Comparison of ENCODE assay signal across 9 cellular contexts in genomic region chr11:73217810-73218105, GRCh38. TPM values are rescaled to one million over a fixed set of nuclear protein-coding genes. Genes with fewer than 3 reads are reported as not detected.
A peak's percentile ranks its signal among the peaks of the same experiment; 100 is the strongest.
DNase-seq lines count a peak whose midpoint lies in the region; ATAC-seq and TF ChIP-seq lines count a peak whose summit lies in the region.
"Had no signal": no experiment of that assay in that cellular context is flagged by ENCODE, and none has a peak within 500 bp of the region (broad histone marks: within the 10 kb centered on the region; RNA-seq: fewer than 3 reads in every experiment).

No MANE protein-coding gene starts in this region.

- no peaks in the 10 kb centered on the region for H3K9me3 Mint-ChIP-seq in memory B cell

- H3K9me3 ChIP-seq in SK-N-SH (no peaks in the 10 kb centered on the region), thoracic aorta (no peaks in the 10 kb centered on the region)

- no peaks in the 10 kb centered on the region for H3K79me2 ChIP-seq in SK-N-SH (ENCODE audit: insufficient read depth)

- H3K36me3 Mint-ChIP-seq in memory B cell, result no peaks in the 10 kb centered on the region

- POLR2A ChIA-PET in SK-N-SH (lab: Yijun Ruan, JAX), result no interaction called here

- H3K36me3 ChIP-seq in SK-N-SH (replicated peaks in 1 of 2; ENCODE audit: control insufficient read depth in 1 of 2, insufficient read depth in 2 of 2, low read length in 1 of 2) (no peaks in the 10 kb centered on the region), thoracic aorta (no peaks in the 10 kb centered on the region)

- peaks cover 0 to 4% of the 10 kb centered on the region in 2 experiments; a peak in 1 of 4 replicates for H3K4me1 ChIP-seq in SK-N-SH (ENCODE audit: control insufficient read depth in 1 of 2, insufficient read depth in 2 of 2, low read depth in 1 of 2, low read length in 1 of 2)
- H3K4me1 ChIP-seq in thoracic aorta (ENCODE audit: control insufficient read depth in 1 of 2, low read depth in 2 of 2), result peaks cover 11 to 29% of the 10 kb centered on the region in 2 donors

- peaks cover 12% of the 10 kb centered on the region for H3K4me1 Mint-ChIP-seq in memory B cell

- no peaks in the 10 kb centered on the region for H4K20me1 ChIP-seq in SK-N-SH (ENCODE audit: insufficient read depth)

- ATAC-seq in SK-N-SH treated with all-trans-retinoic acid at 6 μM for 48 hours (no peak), memory B cell (ENCODE audit: low read depth) (no peak), thoracic aorta (ENCODE audit: insufficient number of reproducible peaks, low FRiP score, low read depth) (no peak), GM18868 (IDR thresholded peaks at IDR 0.05; ENCODE audit: unreplicated experiment) (no peak)

- H3F3A ChIP-seq in SK-N-SH (replicated peaks; ENCODE audit: insufficient read depth), result no peaks in the 10 kb centered on the region

- no peaks in the 10 kb centered on the region for H3K9me2 ChIP-seq in SK-N-SH

- WGBS in SK-N-SH (ENCODE audit: low lambda C conversion rate), result 78% methylated on average over 13 of the region's 14 CpGs

- peak overlapping the region; percentile 78 for H3K4me3 Mint-ChIP-seq in memory B cell

- H3K4me3 ChIP-seq in SK-N-SH (ENCODE audit: low read depth in 2 of 2, low read length in 1 of 2), result peak overlapping the region; percentile 44 to 51; a peak in 3 of 4 replicates
- peak overlapping the region; percentile 71 for H3K4me3 ChIP-seq in coronary artery
- H3K4me3 ChIP-seq in thoracic aorta, result peak overlapping the region; percentile 76

- H3K27me3 ChIP-seq in SK-N-SH (ENCODE audit: insufficient read depth), result peaks cover 8% of the 10 kb centered on the region
- H3K27me3 ChIP-seq in thoracic aorta (replicated peaks; ENCODE audit: insufficient read depth), result no peaks in the 10 kb centered on the region

- DNase-seq in SK-N-SH, result no peak
- DNase-seq in coronary artery (ENCODE audit: low spot score), result no peak
- no peak for DNase-seq in memory B cell (ENCODE audit: low spot score in 2 of 2)
- no peak for DNase-seq in thoracic aorta (ENCODE audit: low spot score)
- no peak for DNase-seq in stimulated activated CD8-positive, alpha-beta memory T cell treated with anti-CD3 and anti-CD28 coated beads, Interleukin-4, amount 100 ng/mL, for 48 hours
- DNase-seq in germinal center (ENCODE audit: low spot score), result no peak

- TF ChIP-seq RAD21 in SK-N-SH (IDR thresholded peaks at IDR 0.05; ENCODE audit: low read length), result no peak

- H3K9ac ChIP-seq in SK-N-SH, result no peak overlapping the region

- H3K27ac ChIP-seq in SK-N-SH (ENCODE audit: low read depth in 2 of 2, low read length in 1 of 2), result no peak overlapping the region
- peak overlapping the region in 1 of 2 donors; percentile 54 for H3K27ac ChIP-seq in coronary artery
- no peak overlapping the region for H3K27ac ChIP-seq in thoracic aorta
- H3K27ac ChIP-seq: 22Rv1 had no signal

- TF ChIP-seq CTCF in SK-N-SH (IDR thresholded peaks at IDR 0.05), result no peak
- TF ChIP-seq CTCF in coronary artery (IDR thresholded peaks at IDR 0.05), result no peak
- TF ChIP-seq CTCF in thoracic aorta (IDR thresholded peaks at IDR 0.05), result no peak

- H2AFZ ChIP-seq in SK-N-SH (ENCODE audit: low read depth), result peak overlapping the region; percentile 65; the same call in 1 of the 2 replicates

- peak overlapping the region; percentile 65; the same call in 1 of the 2 replicates for H3K4me2 ChIP-seq in SK-N-SH

- H3K27ac Mint-ChIP-seq in memory B cell, result no peak overlapping the region

- TF ChIP-seq EP300 in SK-N-SH (IDR thresholded peaks at IDR 0.05; ENCODE audit: borderline replicate concordance in 1 of 2, low read depth in 1 of 2, low read length in 1 of 2), result no peak

- peaks cover 5% of the 10 kb centered on the region for H3K27me3 Mint-ChIP-seq in memory B cell

- CTCF ChIA-PET in SK-N-SH (lab: Yijun Ruan, JAX), result interaction anchor here (0.6 to 3.6 kb wide), 7 partner anchors 14 to 118 kb away, joined by 3 to 11 read pairs (median 3); no protein-coding TSS in a partner anchor

TF ChIP-seq in SK-N-SH, 30 proteins besides CTCF, POLR2A, EP300 and RAD21 (continues in another document):
- TF ChIP-seq FOXM1 (IDR thresholded peaks at IDR 0.05; ENCODE audit: low read depth), result no peak
- TF ChIP-seq REST (IDR thresholded peaks at IDR 0.05; ENCODE audit: low read depth, low read length), result no peak
- TF ChIP-seq PBX3 (IDR thresholded peaks at IDR 0.05), result no peak

TF ChIP-seq in SK-N-SH treated with all-trans-retinoic acid at 6 μM for 48 hours, 23 proteins besides CTCF, POLR2A, EP300 and RAD21:
- TF ChIP-seq SNAI2 (CRISPR knock-in tag; IDR thresholded peaks at IDR 0.05), result no peak
- no peak for TF ChIP-seq OSR1 (CRISPR knock-in tag; IDR thresholded peaks at IDR 0.05)
- no peak for TF ChIP-seq RARB (CRISPR knock-in tag; IDR thresholded peaks at IDR 0.05)
- TF ChIP-seq ZFP3 (CRISPR knock-in tag; IDR thresholded peaks at IDR 0.05), result no peak
- no peak for TF ChIP-seq TOX (CRISPR knock-in tag; IDR thresholded peaks at IDR 0.05; ENCODE audit: borderline replicate concordance)
- TF ChIP-seq, protein P1, sequence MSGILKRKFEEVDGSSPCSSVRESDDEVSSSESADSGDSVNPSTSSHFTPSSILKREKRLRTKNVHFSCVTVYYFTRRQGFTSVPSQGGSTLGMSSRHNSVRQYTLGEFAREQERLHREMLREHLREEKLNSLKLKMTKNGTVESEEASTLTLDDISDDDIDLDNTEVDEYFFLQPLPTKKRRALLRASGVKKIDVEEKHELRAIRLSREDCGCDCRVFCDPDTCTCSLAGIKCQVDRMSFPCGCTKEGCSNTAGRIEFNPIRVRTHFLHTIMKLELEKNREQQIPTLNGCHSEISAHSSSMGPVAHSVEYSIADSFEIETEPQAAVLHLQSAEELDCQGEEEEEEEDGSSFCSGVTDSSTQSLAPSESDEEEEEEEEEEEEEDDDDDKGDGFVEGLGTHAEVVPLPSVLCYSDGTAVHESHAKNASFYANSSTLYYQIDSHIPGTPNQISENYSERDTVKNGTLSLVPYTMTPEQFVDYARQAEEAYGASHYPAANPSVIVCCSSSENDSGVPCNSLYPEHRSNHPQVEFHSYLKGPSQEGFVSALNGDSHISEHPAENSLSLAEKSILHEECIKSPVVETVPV (CRISPR knock-in tag; IDR thresholded peaks at IDR 0.05), result no peak
- TF ChIP-seq PPARA (CRISPR knock-in tag; IDR thresholded peaks at IDR 0.05; ENCODE audit: borderline replicate concordance), result no peak
- no peak for TF ChIP-seq TCF4 (CRISPR knock-in tag; IDR thresholded peaks at IDR 0.05; ENCODE audit: borderline replicate concordance)
- TF ChIP-seq ZNF70 (CRISPR knock-in tag; IDR thresholded peaks at IDR 0.05), result no peak
- TF ChIP-seq CSDC2 (CRISPR knock-in tag; IDR thresholded peaks at IDR 0.05), result no peak
- no peak for TF ChIP-seq PATZ1 (CRISPR knock-in tag; IDR thresholded peaks at IDR 0.05; ENCODE audit: borderline replicate concordance)
- TF ChIP-seq BACH2 (CRISPR knock-in tag; IDR thresholded peaks at IDR 0.05; ENCODE audit: borderline replicate concordance), result no peak
- TF ChIP-seq ZC3H10 (CRISPR knock-in tag; IDR thresholded peaks at IDR 0.05), result no peak
- no peak for TF ChIP-seq ZNF565 (CRISPR knock-in tag; conservative IDR thresholded peaks at IDR 0.05; ENCODE audit: low read depth)

RNA-seq across cellular contexts. Expression of gene P2RY2, which starts 0.3 kb away (rescaled TPM):
- 0.12 and 0.13 TPM in 2 replicates for polyA plus RNA-seq in SK-N-SH (2012; rRNA removed)
- polyA plus RNA-seq in SK-N-SH (2012; cell fraction: cytosol; rRNA removed), result 0.05 and 0.07 TPM in 2 replicates
- 0.02 and 0.14 TPM in 2 replicates for polyA plus RNA-seq in SK-N-SH (2012; cell fraction: nucleus; rRNA removed)
- total RNA-seq in thoracic aorta, result 1 to 10 TPM; 3.5 to 5.7 TPM

RNA-seq across cellular contexts. Expression of gene P2RY6, which starts 54.4 kb away (rescaled TPM):
- 0.15 and 0.16 TPM in 2 replicates for polyA plus RNA-seq in SK-N-SH (2012; rRNA removed)
- polyA plus RNA-seq in SK-N-SH (2012; cell fraction: cytosol; rRNA removed), result 0.09 and 0.31 TPM in 2 replicates
- polyA plus RNA-seq in SK-N-SH (2012; cell fraction: nucleus; rRNA removed), result 0.26 and 0.27 TPM in 2 replicates
- total RNA-seq in thoracic aorta, result 10 to 100 TPM in 1 of 2 donors, 1 to 10 TPM in 1; 7.7 to 13.4 TPM
